In the genomic region with DNA sequence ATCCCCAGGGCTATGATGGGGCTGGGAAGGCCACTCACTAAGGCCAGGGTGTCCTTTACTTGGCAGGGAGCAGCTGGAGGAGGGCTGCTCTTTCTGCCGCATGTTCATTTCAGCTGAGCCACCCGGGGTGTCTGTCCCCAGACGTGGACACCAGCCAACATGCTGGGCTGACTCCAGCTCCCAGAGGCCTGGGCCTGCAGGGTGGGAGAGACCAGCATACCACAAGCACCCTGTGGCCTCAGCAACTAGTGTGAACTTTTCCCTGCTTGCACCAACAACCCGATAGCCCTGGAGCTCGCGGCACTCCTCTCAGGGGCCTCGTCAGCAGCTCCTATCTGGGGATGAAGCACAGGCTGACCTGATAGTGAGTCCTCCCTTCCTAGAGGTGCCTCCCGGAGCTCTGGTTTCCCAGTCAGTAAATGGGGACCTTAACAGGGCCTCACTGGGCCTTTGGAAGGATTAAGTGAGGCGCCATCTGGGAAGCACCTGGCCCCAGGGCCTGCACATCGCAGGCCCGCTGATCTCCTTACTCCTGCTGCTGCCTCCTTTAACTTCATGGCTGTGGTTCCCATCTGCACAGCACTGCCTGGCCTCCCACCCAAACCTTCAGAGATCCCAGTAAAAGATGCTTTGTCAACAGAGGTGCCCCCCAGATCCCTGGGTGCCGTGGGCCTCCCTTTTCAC, we compare ENCODE assay signal across 16 cellular contexts.
A peak's percentile ranks its signal among the peaks of the same experiment; 100 is the strongest.
DNase-seq lines count a peak whose midpoint lies in the region; FAIRE-seq and TF ChIP-seq lines count a peak whose summit lies in the region.
"Had no signal": no experiment of that assay in that cellular context is flagged by ENCODE, and none has a peak within 500 bp of the region (broad histone marks: within the 10 kb centered on the region; RNA-seq: fewer than 3 reads in every experiment).

No MANE protein-coding gene starts in this region.

- H3K4me3 ChIP-seq in testis (no peak overlapping the region), esophagus squamous epithelium (no peak overlapping the region), A673 (ENCODE audit: low read depth, low read length, poor library complexity, severe bottlenecking) (no peak overlapping the region)
- H3K4me3 ChIP-seq: PC-9 had no signal

- no peaks in the 10 kb centered on the region for H3K36me3 Mint-ChIP-seq in brain
- H3K36me3 Mint-ChIP-seq: activated naive CD8-positive, alpha-beta T cell treated with anti-CD3 and anti-CD28 coated beads for 36 hours; memory B cell had no signal

- H3K27ac ChIP-seq in testis (peak overlapping the region in 1 of 2 donors; percentile 38), esophagus squamous epithelium (peak overlapping the region in 1 of 4 donors; percentile 52), A673 (ENCODE audit: low read depth, low read length, poor library complexity, severe bottlenecking) (no peak overlapping the region)
- H3K27ac ChIP-seq: C4-2B, PC-9 had no signal

- intact Hi-C loops in testis (cut with DNase I; ENCODE audit: low total_unique reads), result no loop called here
- intact Hi-C loops in esophagus squamous epithelium (cut with DNase I), result no loop called here
- intact Hi-C loops in A673 (cut with micrococcal nuclease; ENCODE audit: unreplicated experiment), result no loop called here

- H3K9me3 Mint-ChIP-seq in brain, result no peaks in the 10 kb centered on the region
- H3K9me3 Mint-ChIP-seq: activated naive CD8-positive, alpha-beta T cell treated with anti-CD3 and anti-CD28 coated beads for 36 hours; memory B cell had no signal

- H3K27me3 ChIP-seq in testis, result no peaks in the 10 kb centered on the region
- no peaks in the 10 kb centered on the region for H3K27me3 ChIP-seq in esophagus squamous epithelium
- no peaks in the 10 kb centered on the region for H3K27me3 ChIP-seq in A673 (replicated peaks; ENCODE audit: insufficient read depth, low read depth, low read length, poor library complexity)

- BruUV-seq in A673 (replicated peaks; lab: Mats Ljungman, UMichigan), result no TSS peak

- H3K27ac Mint-ChIP-seq in brain, result peak overlapping the region; percentile 37 to 88 (median 49)
- H3K27ac Mint-ChIP-seq: activated naive CD8-positive, alpha-beta T cell treated with anti-CD3 and anti-CD28 coated beads for 36 hours; memory B cell had no signal

- WGBS in testis, 2 donors, result 46 to 69% methylated on average over 5 to 12 of the region's 12 CpGs
- WGBS in esophagus squamous epithelium, 2 donors, result 68 to 92% methylated on average over 2 to 6 of the region's 12 CpGs

- H3K4me1 Mint-ChIP-seq in brain, result peaks cover 68% of the 10 kb centered on the region
- H3K4me1 Mint-ChIP-seq: activated naive CD8-positive, alpha-beta T cell treated with anti-CD3 and anti-CD28 coated beads for 36 hours; memory B cell had no signal

- POLR2A ChIA-PET in A673 (lab: Charles Lee; ENCODE audit: low non-redundant PET), result interaction anchor here (0.5 kb wide), 1 partner anchor 116 kb away, joined by 12 read pairs; no protein-coding TSS in a partner anchor

- H3K9me3 ChIP-seq in testis, result no peaks in the 10 kb centered on the region
- H3K9me3 ChIP-seq in esophagus squamous epithelium, result no peaks in the 10 kb centered on the region
- no peaks in the 10 kb centered on the region for H3K9me3 ChIP-seq in A673 (ENCODE audit: low read depth, low read length, poor library complexity, severe bottlenecking)

- CTCF ChIA-PET in A673 (lab: Charles Lee), result no interaction called here

- no peaks in the 10 kb centered on the region for H3K27me3 Mint-ChIP-seq in brain
- H3K27me3 Mint-ChIP-seq: memory B cell had no signal

- DNase-seq in NCI-H524 treated with DMSO at 0.1 percent for 48 hours (lab: John Stamatoyannopoulos, UW) (peak; percentile 73), left kidney (ENCODE audit: low read depth, low spot score) (peak; percentile 21), testis (peak; percentile 85), urothelium cell line (ENCODE audit: low spot score) (no peak), esophagus squamous epithelium (lab: John Stamatoyannopoulos, UW) (no peak), A673 (ENCODE audit: low spot score) (no peak)
- DNase-seq: activated naive CD8-positive, alpha-beta T cell treated with anti-CD3 and anti-CD28 coated beads for 36 hours; MV-4-11; occipital lobe; PC-9; T-helper 1 cell had no signal

- TF ChIP-seq POLR2A in testis (IDR thresholded peaks at IDR 0.05), result no peak
- no peak for TF ChIP-seq POLR2A in esophagus squamous epithelium (IDR thresholded peaks at IDR 0.05)

- no peak overlapping the region for H3K4me3 Mint-ChIP-seq in brain
- H3K4me3 Mint-ChIP-seq: activated naive CD8-positive, alpha-beta T cell treated with anti-CD3 and anti-CD28 coated beads for 36 hours; memory B cell had no signal

- H3K36me3 ChIP-seq in testis (ENCODE audit: low read depth, missing control alignments) (no peaks in the 10 kb centered on the region), esophagus squamous epithelium (no peaks in the 10 kb centered on the region), A673 (ENCODE audit: insufficient read depth, low read length, poor library complexity, severe bottlenecking) (no peaks in the 10 kb centered on the region)

- FAIRE-seq in urothelium cell line (lab: Jason Lieb, UNC), result no peak
- FAIRE-seq: colon, GM12892 had no signal

- TF ChIP-seq CTCF in brain (conservative IDR thresholded peaks at IDR 0.05) (no peak), testis (IDR thresholded peaks at IDR 0.05) (no peak), esophagus squamous epithelium (IDR thresholded peaks at IDR 0.05) (no peak), A673 (conservative IDR thresholded peaks at IDR 0.05; ENCODE audit: low read depth, low read length) (no peak)

- H3K4me1 ChIP-seq in testis, result peaks cover 45% of the 10 kb centered on the region
- H3K4me1 ChIP-seq in esophagus squamous epithelium, result peaks cover 0 to 46% (median 29%) of the 10 kb centered on the region in 3 donors
- no peaks in the 10 kb centered on the region for H3K4me1 ChIP-seq in A673 (ENCODE audit: insufficient read depth, low read length, poor library complexity, severe bottlenecking)

Comparison
In these comparisons a context has a peak if more than half of its experiments do, and no peak if none do; other contexts are left out.
1. DNase-seq: peak in NCI-H524 treated with DMSO at 0.1 percent for 48 hours (single experiment), left kidney (single experiment) and testis (single experiment); none in urothelium cell line (single experiment), esophagus squamous epithelium (single experiment) and A673 (single experiment).